ENCODE assay signal across 8 cellular contexts in genomic region chr5:177554474-177555111, GRCh38. TPM values are rescaled to one million over a fixed set of nuclear protein-coding genes. Genes with fewer than 3 reads are reported as not detected.
DNase-seq lines count a peak whose midpoint lies in the region; ATAC-seq, FAIRE-seq and TF ChIP-seq lines count a peak whose summit lies in the region.

TSS of gene FAM193B (minus strand) at chr5:177554563. CDS start at chr5:177554458, 105 bp downstream.

- H3K9ac ChIP-seq in NT2/D1 (ENCODE audit: insufficient read length, low read depth), result peak within 1 kb of the TSS; percentile 96

- peak within 1 kb of the TSS; percentile 78 for H3K4me3 Mint-ChIP-seq in mesothelial cell of epicardium

- TF ChIP-seq CTCF in mesothelial cell of epicardium (IDR thresholded peaks at IDR 0.05; ENCODE audit: unreplicated experiment), result no peak

- peaks cover 11% of the 10 kb centered on the region for H3K4me1 ChIP-seq in NT2/D1 (ENCODE audit: insufficient read depth, insufficient read length)

- H3K9me3 ChIP-seq in NT2/D1 (ENCODE audit: insufficient read depth, low read length), result no peaks in the 10 kb centered on the region

- H3K27ac Mint-ChIP-seq in mesothelial cell of epicardium, result peak within 1 kb of the TSS; percentile 82

- H3K27me3 Mint-ChIP-seq in mesothelial cell of epicardium (ENCODE audit: low read depth), result no peaks in the 10 kb centered on the region

- no peaks in the 10 kb centered on the region for H3K27me3 ChIP-seq in NT2/D1 (ENCODE audit: insufficient read depth, insufficient read length)

- no peaks in the 10 kb centered on the region for H3K9me3 Mint-ChIP-seq in mesothelial cell of epicardium

- H3K4me3 ChIP-seq in NT2/D1 (ENCODE audit: insufficient read length, low read depth), result peak within 1 kb of the TSS; percentile 91

- no peaks in the 10 kb centered on the region for H3K36me3 Mint-ChIP-seq in mesothelial cell of epicardium

- peaks cover 27% of the 10 kb centered on the region for H3K4me1 Mint-ChIP-seq in mesothelial cell of epicardium

- DNase-seq in COR-L47 (lab: John Stamatoyannopoulos, UW) (peak; percentile 94), HTR-8/SVneo (ENCODE audit: insufficient read length, low spot score) (peak; percentile 93), NT2/D1 (ENCODE audit: low read depth, low spot score) (peak; percentile 91), mesothelial cell of epicardium (ENCODE audit: low spot score in 2 of 2, unreplicated experiment in 2 of 2) (peak; percentile 77 to 93)
- peak; percentile 91 for DNase-seq in activated CD8-positive, alpha-beta memory T cell treated with anti-CD3 and anti-CD28 coated beads, Interleukin-2, amount 50 U/mL, for 24 hours (ENCODE audit: extremely low read depth)
- peak; percentile 86 to 89 for DNase-seq in stimulated activated CD8-positive, alpha-beta memory T cell treated with anti-CD3 and anti-CD28 coated beads, Interleukin-15, amount 100 ng/mL, for 4 hours (ENCODE audit: low read depth in 2 of 2)

- peak; percentile 38 for FAIRE-seq in HTR-8/SVneo (lab: Jason Lieb, UNC)

- peaks cover 37% of the 10 kb centered on the region for H3K36me3 ChIP-seq in NT2/D1 (ENCODE audit: insufficient read depth, insufficient read length, low read length)

- in situ Hi-C loops in endometrial microvascular endothelial cells (cut with HindIII; ENCODE audit: inconsistent ontology term, low pct_unique_long_range_greater_than_20kb, low sequenced_read_pairs), result no loop called here

- peak; percentile 91 for ATAC-seq in GM21360 (IDR thresholded peaks at IDR 0.05; ENCODE audit: unreplicated experiment)

RNA-seq across cellular contexts. Expression of gene FAM193B, which starts in this region (rescaled TPM):
- total RNA-seq in endometrial microvascular endothelial cells (ENCODE audit: inconsistent ontology term) (32.3 TPM), mesothelial cell of epicardium (126 to 128 TPM (median 128 TPM) in 3 replicates)

Comparison
In these comparisons a context has a peak if more than half of its experiments do, and no peak if none do; other contexts are left out.
1. Peak in every context shown above with its lines: DNase-seq, ATAC-seq and H3K4me3 ChIP-seq.